ENCODE assay signal across 11 cellular contexts in the genomic region with DNA sequence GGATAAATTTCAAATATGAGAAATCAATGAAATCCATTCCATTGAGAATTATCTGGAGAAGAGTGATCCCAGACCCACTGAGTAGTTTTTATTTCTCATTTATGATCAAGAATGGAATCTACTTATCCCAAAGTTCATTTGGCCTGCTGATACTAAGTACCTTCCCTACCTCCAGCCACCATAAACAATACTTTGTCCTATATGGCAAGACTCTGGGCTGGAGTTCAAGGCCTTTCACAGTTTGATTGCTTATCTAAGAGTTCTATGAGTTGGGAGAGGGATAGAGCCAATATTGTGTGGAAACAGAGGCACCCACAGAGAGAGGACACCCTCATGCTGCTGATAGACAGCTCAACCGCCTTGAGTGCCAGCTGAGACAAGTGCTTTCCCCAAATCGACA. TPM values are rescaled to one million over a fixed set of nuclear protein-coding genes. Genes with fewer than 3 reads are reported as not detected.
"Had no signal": no experiment of that assay in that cellular context is flagged by ENCODE, and none has a peak within 500 bp of the region (broad histone marks: within the 10 kb centered on the region; RNA-seq: fewer than 3 reads in every experiment).

No MANE protein-coding gene starts in this region.

- H3K9me3 Mint-ChIP-seq: GM23338, H9, HFFc6 had no signal

- H2AFZ ChIP-seq: GM23248, GM23338 had no signal

- H3K27ac ChIP-seq: GM23248 had no signal

- H3K4me2 ChIP-seq: GM23338 had no signal

- H3K9ac ChIP-seq: GM23248 had no signal

- FAIRE-seq: H1, H54 had no signal

- H3K27ac Mint-ChIP-seq: GM23338, H9, HFFc6 had no signal

- DNase-seq: GM23248, GOT3, H7, H9, HCEC 1CT, HFFc6 had no signal

- H3K4me3 ChIP-seq: GM23248, GM23338 had no signal

- H3K4me3 Mint-ChIP-seq: GM23338, H9, HFFc6 had no signal

- ATAC-seq: GM23338, HCT116 had no signal

RNA-seq across cellular contexts. Expression of gene PDZK1, which starts 5.1 kb away (rescaled TPM):
- total RNA-seq: GM23338, H1, H4, H9 had no signal

RNA-seq across cellular contexts. Expression of gene CD160, which starts 17.2 kb away (rescaled TPM):
- total RNA-seq: GM23248, GM23338, H1, H4, H9, HFFc6 had no signal
- polyA plus RNA-seq: H1 had no signal
